1 cellular context compared by ENCODE assay signal in genomic region chr20:38472513-38473352, GRCh38.
A peak's percentile ranks its signal among the peaks of the same experiment; 100 is the strongest.
TF ChIP-seq lines count a peak whose summit lies in the region.

Gene RALGAPB (plus strand): TSS chr20:38472843. CDS start chr20:38488433, 15,590 bp downstream.

TF ChIP-seq in HepG2, 621 proteins besides CTCF, POLR2A, EP300 and RAD21 (continued from another document and continues in another):
- TF ChIP-seq, protein P1, sequence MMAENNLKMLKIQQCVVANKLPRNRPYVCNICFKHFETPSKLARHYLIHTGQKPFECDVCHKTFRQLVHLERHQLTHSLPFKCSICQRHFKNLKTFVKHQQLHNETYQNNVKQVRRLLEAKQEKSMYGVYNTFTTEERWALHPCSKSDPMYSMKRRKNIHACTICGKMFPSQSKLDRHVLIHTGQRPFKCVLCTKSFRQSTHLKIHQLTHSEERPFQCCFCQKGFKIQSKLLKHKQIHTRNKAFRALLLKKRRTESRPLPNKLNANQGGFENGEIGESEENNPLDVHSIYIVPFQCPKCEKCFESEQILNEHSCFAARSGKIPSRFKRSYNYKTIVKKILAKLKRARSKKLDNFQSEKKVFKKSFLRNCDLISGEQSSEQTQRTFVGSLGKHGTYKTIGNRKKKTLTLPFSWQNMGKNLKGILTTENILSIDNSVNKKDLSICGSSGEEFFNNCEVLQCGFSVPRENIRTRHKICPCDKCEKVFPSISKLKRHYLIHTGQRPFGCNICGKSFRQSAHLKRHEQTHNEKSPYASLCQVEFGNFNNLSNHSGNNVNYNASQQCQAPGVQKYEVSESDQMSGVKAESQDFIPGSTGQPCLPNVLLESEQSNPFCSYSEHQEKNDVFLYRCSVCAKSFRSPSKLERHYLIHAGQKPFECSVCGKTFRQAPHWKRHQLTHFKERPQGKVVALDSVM (CRISPR knock-in tag; IDR thresholded peaks at IDR 0.05), result peak; percentile 39; the same call in 1 of the 2 replicates
- TF ChIP-seq ZNF7 (CRISPR knock-in tag; IDR thresholded peaks at IDR 0.05) (no peak), ZNF776 (CRISPR knock-in tag; IDR thresholded peaks at IDR 0.05) (no peak; the same call in 1 of the 2 replicates), ZNF407 (CRISPR knock-in tag; IDR thresholded peaks at IDR 0.05; ENCODE audit: not compliant biosample characterization) (peak; percentile 98), DMTF1 (CRISPR knock-in tag; IDR thresholded peaks at IDR 0.05) (no peak), ZNF326 (CRISPR knock-in tag; IDR thresholded peaks at IDR 0.05; ENCODE audit: borderline replicate concordance) (no peak), ZNF570 (CRISPR knock-in tag; IDR thresholded peaks at IDR 0.05; ENCODE audit: borderline replicate concordance) (no peak), ZNF280B (CRISPR knock-in tag; IDR thresholded peaks at IDR 0.05; ENCODE audit: borderline replicate concordance) (peak; percentile 27; the same call in 1 of the 2 replicates), NKX3-1 (CRISPR knock-in tag; IDR thresholded peaks at IDR 0.05) (peak; percentile 88), CBX1 (IDR thresholded peaks at IDR 0.05; ENCODE audit: low read depth) (peak; percentile 77), ZNF674 (CRISPR knock-in tag; IDR thresholded peaks at IDR 0.05; ENCODE audit: low read depth) (peak; percentile 98), ZNF136 (CRISPR knock-in tag; IDR thresholded peaks at IDR 0.05; ENCODE audit: low read depth) (no peak; the same call in 1 of the 2 replicates), MED8 (CRISPR knock-in tag; IDR thresholded peaks at IDR 0.05; ENCODE audit: insufficient replicate concordance) (no peak), CCAR2 (optimal IDR thresholded peaks at IDR 0.05; ENCODE audit: low read depth, low read length) (no peak), ZNF580 (CRISPR knock-in tag; IDR thresholded peaks at IDR 0.05; ENCODE audit: borderline replicate concordance, low read depth) (peak; percentile 85), JARID2 (CRISPR knock-in tag; IDR thresholded peaks at IDR 0.05; ENCODE audit: insufficient replicate concordance) (no peak)
- TF ChIP-seq, protein P2, sequence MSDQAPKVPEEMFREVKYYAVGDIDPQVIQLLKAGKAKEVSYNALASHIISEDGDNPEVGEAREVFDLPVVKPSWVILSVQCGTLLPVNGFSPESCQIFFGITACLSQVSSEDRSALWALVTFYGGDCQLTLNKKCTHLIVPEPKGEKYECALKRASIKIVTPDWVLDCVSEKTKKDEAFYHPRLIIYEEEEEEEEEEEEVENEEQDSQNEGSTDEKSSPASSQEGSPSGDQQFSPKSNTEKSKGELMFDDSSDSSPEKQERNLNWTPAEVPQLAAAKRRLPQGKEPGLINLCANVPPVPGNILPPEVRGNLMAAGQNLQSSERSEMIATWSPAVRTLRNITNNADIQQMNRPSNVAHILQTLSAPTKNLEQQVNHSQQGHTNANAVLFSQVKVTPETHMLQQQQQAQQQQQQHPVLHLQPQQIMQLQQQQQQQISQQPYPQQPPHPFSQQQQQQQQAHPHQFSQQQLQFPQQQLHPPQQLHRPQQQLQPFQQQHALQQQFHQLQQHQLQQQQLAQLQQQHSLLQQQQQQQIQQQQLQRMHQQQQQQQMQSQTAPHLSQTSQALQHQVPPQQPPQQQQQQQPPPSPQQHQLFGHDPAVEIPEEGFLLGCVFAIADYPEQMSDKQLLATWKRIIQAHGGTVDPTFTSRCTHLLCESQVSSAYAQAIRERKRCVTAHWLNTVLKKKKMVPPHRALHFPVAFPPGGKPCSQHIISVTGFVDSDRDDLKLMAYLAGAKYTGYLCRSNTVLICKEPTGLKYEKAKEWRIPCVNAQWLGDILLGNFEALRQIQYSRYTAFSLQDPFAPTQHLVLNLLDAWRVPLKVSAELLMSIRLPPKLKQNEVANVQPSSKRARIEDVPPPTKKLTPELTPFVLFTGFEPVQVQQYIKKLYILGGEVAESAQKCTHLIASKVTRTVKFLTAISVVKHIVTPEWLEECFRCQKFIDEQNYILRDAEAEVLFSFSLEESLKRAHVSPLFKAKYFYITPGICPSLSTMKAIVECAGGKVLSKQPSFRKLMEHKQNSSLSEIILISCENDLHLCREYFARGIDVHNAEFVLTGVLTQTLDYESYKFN (CRISPR knock-in tag; conservative IDR thresholded peaks at IDR 0.05), result no peak; the same call in 1 of the 2 replicates
- TF ChIP-seq, protein P3, sequence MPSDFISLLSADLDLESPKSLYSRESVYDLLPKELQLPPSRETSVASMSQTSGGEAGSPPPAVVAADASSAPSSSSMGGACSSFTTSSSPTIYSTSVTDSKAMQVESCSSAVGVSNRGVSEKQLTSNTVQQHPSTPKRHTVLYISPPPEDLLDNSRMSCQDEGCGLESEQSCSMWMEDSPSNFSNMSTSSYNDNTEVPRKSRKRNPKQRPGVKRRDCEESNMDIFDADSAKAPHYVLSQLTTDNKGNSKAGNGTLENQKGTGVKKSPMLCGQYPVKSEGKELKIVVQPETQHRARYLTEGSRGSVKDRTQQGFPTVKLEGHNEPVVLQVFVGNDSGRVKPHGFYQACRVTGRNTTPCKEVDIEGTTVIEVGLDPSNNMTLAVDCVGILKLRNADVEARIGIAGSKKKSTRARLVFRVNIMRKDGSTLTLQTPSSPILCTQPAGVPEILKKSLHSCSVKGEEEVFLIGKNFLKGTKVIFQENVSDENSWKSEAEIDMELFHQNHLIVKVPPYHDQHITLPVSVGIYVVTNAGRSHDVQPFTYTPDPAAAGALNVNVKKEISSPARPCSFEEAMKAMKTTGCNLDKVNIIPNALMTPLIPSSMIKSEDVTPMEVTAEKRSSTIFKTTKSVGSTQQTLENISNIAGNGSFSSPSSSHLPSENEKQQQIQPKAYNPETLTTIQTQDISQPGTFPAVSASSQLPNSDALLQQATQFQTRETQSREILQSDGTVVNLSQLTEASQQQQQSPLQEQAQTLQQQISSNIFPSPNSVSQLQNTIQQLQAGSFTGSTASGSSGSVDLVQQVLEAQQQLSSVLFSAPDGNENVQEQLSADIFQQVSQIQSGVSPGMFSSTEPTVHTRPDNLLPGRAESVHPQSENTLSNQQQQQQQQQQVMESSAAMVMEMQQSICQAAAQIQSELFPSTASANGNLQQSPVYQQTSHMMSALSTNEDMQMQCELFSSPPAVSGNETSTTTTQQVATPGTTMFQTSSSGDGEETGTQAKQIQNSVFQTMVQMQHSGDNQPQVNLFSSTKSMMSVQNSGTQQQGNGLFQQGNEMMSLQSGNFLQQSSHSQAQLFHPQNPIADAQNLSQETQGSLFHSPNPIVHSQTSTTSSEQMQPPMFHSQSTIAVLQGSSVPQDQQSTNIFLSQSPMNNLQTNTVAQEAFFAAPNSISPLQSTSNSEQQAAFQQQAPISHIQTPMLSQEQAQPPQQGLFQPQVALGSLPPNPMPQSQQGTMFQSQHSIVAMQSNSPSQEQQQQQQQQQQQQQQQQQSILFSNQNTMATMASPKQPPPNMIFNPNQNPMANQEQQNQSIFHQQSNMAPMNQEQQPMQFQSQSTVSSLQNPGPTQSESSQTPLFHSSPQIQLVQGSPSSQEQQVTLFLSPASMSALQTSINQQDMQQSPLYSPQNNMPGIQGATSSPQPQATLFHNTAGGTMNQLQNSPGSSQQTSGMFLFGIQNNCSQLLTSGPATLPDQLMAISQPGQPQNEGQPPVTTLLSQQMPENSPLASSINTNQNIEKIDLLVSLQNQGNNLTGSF (CRISPR knock-in tag; IDR thresholded peaks at IDR 0.05), result 0 out of 2 replicates have a peak, but pooled peaks have one; percentile 66
- TF ChIP-seq, protein P4, sequence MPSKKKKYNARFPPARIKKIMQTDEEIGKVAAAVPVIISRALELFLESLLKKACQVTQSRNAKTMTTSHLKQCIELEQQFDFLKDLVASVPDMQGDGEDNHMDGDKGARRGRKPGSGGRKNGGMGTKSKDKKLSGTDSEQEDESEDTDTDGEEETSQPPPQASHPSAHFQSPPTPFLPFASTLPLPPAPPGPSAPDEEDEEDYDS (CRISPR knock-in tag; IDR thresholded peaks at IDR 0.05), result peak; percentile 91
- TF ChIP-seq, protein P5, sequence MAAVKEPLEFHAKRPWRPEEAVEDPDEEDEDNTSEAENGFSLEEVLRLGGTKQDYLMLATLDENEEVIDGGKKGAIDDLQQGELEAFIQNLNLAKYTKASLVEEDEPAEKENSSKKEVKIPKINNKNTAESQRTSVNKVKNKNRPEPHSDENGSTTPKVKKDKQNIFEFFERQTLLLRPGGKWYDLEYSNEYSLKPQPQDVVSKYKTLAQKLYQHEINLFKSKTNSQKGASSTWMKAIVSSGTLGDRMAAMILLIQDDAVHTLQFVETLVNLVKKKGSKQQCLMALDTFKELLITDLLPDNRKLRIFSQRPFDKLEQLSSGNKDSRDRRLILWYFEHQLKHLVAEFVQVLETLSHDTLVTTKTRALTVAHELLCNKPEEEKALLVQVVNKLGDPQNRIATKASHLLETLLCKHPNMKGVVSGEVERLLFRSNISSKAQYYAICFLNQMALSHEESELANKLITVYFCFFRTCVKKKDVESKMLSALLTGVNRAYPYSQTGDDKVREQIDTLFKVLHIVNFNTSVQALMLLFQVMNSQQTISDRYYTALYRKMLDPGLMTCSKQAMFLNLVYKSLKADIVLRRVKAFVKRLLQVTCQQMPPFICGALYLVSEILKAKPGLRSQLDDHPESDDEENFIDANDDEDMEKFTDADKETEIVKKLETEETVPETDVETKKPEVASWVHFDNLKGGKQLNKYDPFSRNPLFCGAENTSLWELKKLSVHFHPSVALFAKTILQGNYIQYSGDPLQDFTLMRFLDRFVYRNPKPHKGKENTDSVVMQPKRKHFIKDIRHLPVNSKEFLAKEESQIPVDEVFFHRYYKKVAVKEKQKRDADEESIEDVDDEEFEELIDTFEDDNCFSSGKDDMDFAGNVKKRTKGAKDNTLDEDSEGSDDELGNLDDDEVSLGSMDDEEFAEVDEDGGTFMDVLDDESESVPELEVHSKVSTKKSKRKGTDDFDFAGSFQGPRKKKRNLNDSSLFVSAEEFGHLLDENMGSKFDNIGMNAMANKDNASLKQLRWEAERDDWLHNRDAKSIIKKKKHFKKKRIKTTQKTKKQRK (IDR thresholded peaks at IDR 0.05; ENCODE audit: low read length), result no peak
